Comparison of ENCODE assay signal across 11 cellular contexts in genomic region chr5:56190500-56190899, GRCh38. TPM values are rescaled to one million over a fixed set of nuclear protein-coding genes. Genes with fewer than 3 reads are reported as not detected.
DNase-seq lines count a peak whose midpoint lies in the region; ATAC-seq, FAIRE-seq and TF ChIP-seq lines count a peak whose summit lies in the region.
"Had no signal": no experiment of that assay in that cellular context is flagged by ENCODE, and none has a peak within 500 bp of the region (broad histone marks: within the 10 kb centered on the region; RNA-seq: fewer than 3 reads in every experiment).

No MANE protein-coding gene starts in this region.

- no peaks in the 10 kb centered on the region for H3K36me3 Mint-ChIP-seq in activated naive CD8-positive, alpha-beta T cell treated with anti-CD3 and anti-CD28 coated beads, Interleukin-2, amount 50 U/mL, for 24 hours (ENCODE audit: low read depth)

- peak; percentile 14 for FAIRE-seq in GM19239 (lab: Jason Lieb, UNC)

- no peak overlapping the region for H3K4me3 ChIP-seq in AG10803 (ENCODE audit: low read length)
- H3K4me3 ChIP-seq: psoas muscle, thoracic aorta had no signal

- DNase-seq in AG10803 (ENCODE audit: low read depth) (peak; percentile 85), GM19239 (ENCODE audit: insufficient read length, low spot score) (no peak), UCSD-AML1 (lab: John Stamatoyannopoulos, UW; ENCODE audit: unreplicated experiment) (peak; percentile 12), globus pallidus (ENCODE audit: low spot score) (peak; percentile 33), DMS 273 (lab: John Stamatoyannopoulos, UW; ENCODE audit: unreplicated experiment) (no peak)
- no peak for DNase-seq in activated naive CD8-positive, alpha-beta T cell treated with anti-CD3 and anti-CD28 coated beads, Interleukin-2, amount 50 U/mL, for 24 hours

- peaks cover 9% of the 10 kb centered on the region for H3K4me1 Mint-ChIP-seq in activated naive CD8-positive, alpha-beta T cell treated with anti-CD3 and anti-CD28 coated beads, Interleukin-2, amount 50 U/mL, for 24 hours

- no peak for ATAC-seq in esophagus mucosa
- no peak for ATAC-seq in activated naive CD8-positive, alpha-beta T cell treated with anti-CD3 and anti-CD28 coated beads, Interleukin-2, amount 50 U/mL, for 24 hours
- ATAC-seq in GM19328 (IDR thresholded peaks at IDR 0.05; ENCODE audit: unreplicated experiment) = no peak
- ATAC-seq: psoas muscle had no signal

- H3K27ac Mint-ChIP-seq in activated naive CD8-positive, alpha-beta T cell treated with anti-CD3 and anti-CD28 coated beads, Interleukin-2, amount 50 U/mL, for 24 hours = no peak overlapping the region

- no peak for TF ChIP-seq CTCF in AG10803 (conservative IDR thresholded peaks at IDR 0.05; ENCODE audit: low read length)

- peaks cover 6% of the 10 kb centered on the region for H3K9me3 Mint-ChIP-seq in activated naive CD8-positive, alpha-beta T cell treated with anti-CD3 and anti-CD28 coated beads, Interleukin-2, amount 50 U/mL, for 24 hours

- H3K27me3 Mint-ChIP-seq in activated naive CD8-positive, alpha-beta T cell treated with anti-CD3 and anti-CD28 coated beads, Interleukin-2, amount 50 U/mL, for 24 hours = no peaks in the 10 kb centered on the region

- H3K4me3 Mint-ChIP-seq in activated naive CD8-positive, alpha-beta T cell treated with anti-CD3 and anti-CD28 coated beads, Interleukin-2, amount 50 U/mL, for 24 hours = no peak overlapping the region

RNA-seq across cellular contexts. Expression of gene ANKRD55, which starts 42.6 kb away (rescaled TPM):
- not detected for total RNA-seq in esophagus mucosa
- total RNA-seq: G401, psoas muscle, thoracic aorta had no signal

Comparison
In these comparisons a context has a peak if more than half of its experiments do, and no peak if none do; other contexts are left out.
1. DNase-seq: peak in AG10803 (single experiment), UCSD-AML1 (single experiment) and globus pallidus (single experiment); none in GM19239 (single experiment), DMS 273 (single experiment) and activated naive CD8-positive, alpha-beta T cell treated with anti-CD3 and anti-CD28 coated beads, Interleukin-2, amount 50 U/mL, for 24 hours (single experiment).